In the genomic region with DNA sequence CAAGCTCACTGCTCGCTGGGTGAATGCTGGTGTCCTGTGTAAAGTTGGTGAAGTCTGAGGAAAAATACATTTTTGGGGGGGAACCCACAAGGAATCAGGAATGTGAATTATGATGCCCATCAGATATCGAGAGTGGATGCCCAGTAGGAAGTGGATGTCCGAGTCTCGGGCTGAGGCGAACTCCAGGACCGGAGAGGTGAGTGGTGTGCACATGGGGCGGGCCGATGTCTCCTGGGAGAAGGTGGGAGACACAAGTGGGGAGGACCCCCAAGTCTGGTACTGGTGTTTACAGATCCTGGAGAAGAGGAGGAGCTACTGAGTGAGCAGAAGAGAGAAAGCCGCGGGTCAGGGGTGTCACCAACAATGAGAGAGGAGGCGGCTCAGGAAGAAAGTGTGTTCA, we compare ENCODE assay signal across 30 cellular contexts. TPM values are rescaled to one million over a fixed set of nuclear protein-coding genes. Genes with fewer than 3 reads are reported as not detected.
"Had no signal": no experiment of that assay in that cellular context is flagged by ENCODE, and none has a peak within 500 bp of the region (broad histone marks: within the 10 kb centered on the region; RNA-seq: fewer than 3 reads in every experiment).

No MANE protein-coding gene starts in this region.

- H3K27ac ChIP-seq: cardiac muscle cell, heart left ventricle, ovary, prostate gland, SJSA1, skin epidermis, upper lobe of left lung had no signal

- H3K36me3 ChIP-seq: cardiac muscle cell, heart left ventricle, ovary, prostate gland, SJSA1, upper lobe of left lung had no signal

- H3K4me1 ChIP-seq: prostate gland, SJSA1 had no signal

- DNase-seq: activated CD4-positive, alpha-beta memory T cell treated with anti-CD3 and anti-CD28 coated beads, Interleukin-2, amount 10 ng/mL, durations not matched to agents 7 days and 5 days; activated CD4-positive, alpha-beta T cell treated with anti-CD3 and anti-CD28 coated beads, Interleukin-2, amount 10 ng/mL, durations not matched to agents 24 days and 14 days; activated CD4-positive, CD25-positive, alpha-beta regulatory T cell; activated effector memory CD4-positive, alpha-beta T cell treated with Interleukin-2 at 50 U/mL for 16 hours; activated naive CD4-positive, alpha-beta T cell treated with Interleukin-2 at 50 U/mL for 16 hours; aorta; cortex of kidney; endodermal cell; foreskin fibroblast; heart left ventricle; left ventricle myocardium superior; mucosa of descending colon; retina; stimulated activated CD4-positive, alpha-beta T cell treated with anti-CD3 and anti-CD28 coated beads, Interleukin-12 subunit alpha, Interleukin-12 subunit beta, amount 100 ng/mL, for 4 hours; stimulated activated CD4-positive, alpha-beta T cell treated with anti-CD3 and anti-CD28 coated beads, Interleukin-4, amount 100 ng/mL, for 1 hour; T-cell had no signal

- H3K4me3 ChIP-seq: cardiac muscle cell, heart left ventricle, mucosa of descending colon, ovary, prostate gland, SJSA1, skin epidermis, upper lobe of left lung had no signal

- H3K27me3 ChIP-seq: cardiac muscle cell, ovary, upper lobe of left lung had no signal

- H3K4me1 Mint-ChIP-seq: brain, endodermal cell had no signal

- H3K27ac Mint-ChIP-seq: activated CD4-positive, alpha-beta memory T cell treated with anti-CD3 and anti-CD28 coated beads, Interleukin-2, amount 10 ng/mL, durations not matched to agents 7 days and 5 days; endodermal cell; stimulated activated naive CD8-positive, alpha-beta T cell treated with anti-CD3 and anti-CD28 coated beads, Interleukin-15, Interleukin-2, amounts not matched to agents 100 ng/mL and 50 ng/mL, for 24 hours; T-cell; T-helper 2 cell treated with Interferon-gamma antibody and Interleukin-4, amounts not matched to agents 5 μg/mL and 100 μg/mL, for 36 hours had no signal

- H3K9me3 ChIP-seq: heart left ventricle, mucosa of descending colon, ovary, prostate gland, SJSA1, upper lobe of left lung had no signal

- H3K4me3 Mint-ChIP-seq: activated CD4-positive, alpha-beta memory T cell treated with anti-CD3 and anti-CD28 coated beads, Interleukin-2, amount 10 ng/mL, durations not matched to agents 7 days and 5 days; activated CD4-positive, alpha-beta T cell treated with anti-CD3 and anti-CD28 coated beads, Interleukin-2, amount 10 ng/mL, durations not matched to agents 24 days and 14 days; brain; endodermal cell; stimulated activated naive CD8-positive, alpha-beta T cell treated with anti-CD3 and anti-CD28 coated beads, Interleukin-15, Interleukin-2, amounts not matched to agents 100 ng/mL and 50 ng/mL, for 24 hours; T-cell; T-helper 2 cell treated with Interferon-gamma antibody and Interleukin-4, amounts not matched to agents 5 μg/mL and 100 μg/mL, for 36 hours had no signal

- ATAC-seq: left ventricle myocardium superior, mucosa of descending colon, sciatic nerve, T-cell had no signal

- H3K36me3 Mint-ChIP-seq: brain, T-cell had no signal

- H3K9me3 Mint-ChIP-seq: activated CD4-positive, alpha-beta memory T cell treated with anti-CD3 and anti-CD28 coated beads, Interleukin-2, amount 10 ng/mL, durations not matched to agents 7 days and 5 days; endodermal cell; stimulated activated naive CD8-positive, alpha-beta T cell treated with anti-CD3 and anti-CD28 coated beads, Interleukin-15, Interleukin-2, amounts not matched to agents 100 ng/mL and 50 ng/mL, for 24 hours; T-cell; T-helper 2 cell treated with Interferon-gamma antibody and Interleukin-4, amounts not matched to agents 5 μg/mL and 100 μg/mL, for 36 hours had no signal

RNA-seq across cellular contexts. Expression of gene APOBEC3A, which starts 19.2 kb away (rescaled TPM):
- total RNA-seq: activated CD4-positive, alpha-beta memory T cell treated with anti-CD3 and anti-CD28 coated beads, Interleukin-2, amount 10 ng/mL, durations not matched to agents 7 days and 5 days; activated CD4-positive, alpha-beta T cell treated with anti-CD3 and anti-CD28 coated beads, Interleukin-2, amount 10 ng/mL, durations not matched to agents 24 days and 14 days; cardiac muscle cell; chondrocyte; endodermal cell; lung microvascular endothelial cell; myocyte; SJSA1; T-cell had no signal
- polyA plus RNA-seq: cardiac muscle cell, neural cell had no signal

RNA-seq across cellular contexts. Expression of gene APOBEC3B, which starts 43.9 kb away (rescaled TPM):
- polyA plus RNA-seq: neural cell had no signal
